ENCODE assay signal across 14 cellular contexts in genomic region chr1:7856345-7856744, GRCh38. TPM values are rescaled to one million over a fixed set of nuclear protein-coding genes. Genes with fewer than 3 reads are reported as not detected.
DNase-seq lines count a peak whose midpoint lies in the region; ATAC-seq and TF ChIP-seq lines count a peak whose summit lies in the region.
"Had no signal": no experiment of that assay in that cellular context is flagged by ENCODE, and none has a peak within 500 bp of the region (broad histone marks: within the 10 kb centered on the region; RNA-seq: fewer than 3 reads in every experiment).

No MANE protein-coding gene starts in this region.

- no peak overlapping the region for H2AK5ac ChIP-seq in H9 (ENCODE audit: insufficient read length, low read length)

- H3K36me3 Mint-ChIP-seq in natural killer cell treated with Interleukin-12 subunit alpha and Interleukin-12 subunit beta and Interleukin-15 and Interleukin-18, amount 100 ng/mL, for 72 hours = no peaks in the 10 kb centered on the region
- H3K36me3 Mint-ChIP-seq in H9 (ENCODE audit: insufficient read depth in 1 of 3, low read depth in 3 of 3) = no peaks in the 10 kb centered on the region
- H3K36me3 Mint-ChIP-seq: activated CD4-positive, alpha-beta memory T cell treated with anti-CD3 and anti-CD28 coated beads for 36 hours had no signal

- DNase-seq in MV-4-11 (lab: John Stamatoyannopoulos, UW) (peak; percentile 61), colonic mucosa (peak; percentile 22), PC-9 (no peak), MG63 (no peak), H9 (no peak)
- DNase-seq in natural killer cell treated with Interleukin-12 subunit alpha and Interleukin-12 subunit beta and Interleukin-15 and Interleukin-18, amount 100 ng/mL, for 72 hours (ENCODE audit: low spot score) = no peak
- DNase-seq: activated CD4-positive, alpha-beta memory T cell treated with anti-CD3 and anti-CD28 coated beads for 36 hours; left colon; NCI-H2029; uterus had no signal

- intact Hi-C loops in colonic mucosa (cut with DNase I) (no loop called here), PC-9 (cut with micrococcal nuclease; ENCODE audit: unreplicated experiment) (no loop called here)

- H2BK12ac ChIP-seq in H9 (ENCODE audit: insufficient read length, low read depth, low read length) = no peak overlapping the region

- no peaks in the 10 kb centered on the region for H3K23me2 ChIP-seq in H9 (ENCODE audit: insufficient read length, low read depth, low read length, poor library complexity, severe bottlenecking)

- no peaks in the 10 kb centered on the region for H3K79me1 ChIP-seq in H9 (ENCODE audit: insufficient read depth, low read depth, low read length, poor library complexity, severe bottlenecking)

- H3K4me2 ChIP-seq in DOHH2 (ENCODE audit: low read length) = 0 out of 2 replicates have a peak overlapping the region, but pooled peaks have one; percentile 33
- H3K4me2 ChIP-seq in PC-9 = no peak overlapping the region
- no peak overlapping the region for H3K4me2 ChIP-seq in H9 (ENCODE audit: insufficient read depth, insufficient read length, low read length)

- H3K4me1 Mint-ChIP-seq in natural killer cell treated with Interleukin-12 subunit alpha and Interleukin-12 subunit beta and Interleukin-15 and Interleukin-18, amount 100 ng/mL, for 72 hours (ENCODE audit: low read depth in 2 of 2) = peaks cover 4 to 8% of the 10 kb centered on the region in 2 donors
- H3K4me1 Mint-ChIP-seq in H9 = peaks cover 14 to 16% of the 10 kb centered on the region in 2 experiments

- H3K27ac Mint-ChIP-seq in natural killer cell treated with Interleukin-12 subunit alpha and Interleukin-12 subunit beta and Interleukin-15 and Interleukin-18, amount 100 ng/mL, for 72 hours = peak overlapping the region in 1 of 2 donors; percentile 4
- H3K27ac Mint-ChIP-seq in H9 = no peak overlapping the region
- H3K27ac Mint-ChIP-seq: activated CD4-positive, alpha-beta memory T cell treated with anti-CD3 and anti-CD28 coated beads for 36 hours had no signal

- H3K36me3 ChIP-seq in DOHH2 (ENCODE audit: control insufficient read depth, low read length) (no peaks in the 10 kb centered on the region), colonic mucosa (no peaks in the 10 kb centered on the region), PC-9 (ENCODE audit: low read depth) (no peaks in the 10 kb centered on the region), MG63 (no peaks in the 10 kb centered on the region)
- H3K36me3 ChIP-seq: uterus had no signal

- no TSS peak for BruUV-seq in PC-9 (replicated peaks; lab: Mats Ljungman, UMichigan)

- TF ChIP-seq CTCF in DOHH2 (IDR thresholded peaks at IDR 0.05; ENCODE audit: low read depth, low read length, poor library complexity, severe bottlenecking) = no peak
- no peak for TF ChIP-seq CTCF in colonic mucosa (IDR thresholded peaks at IDR 0.05)
- no peak for TF ChIP-seq CTCF in PC-9 (conservative IDR thresholded peaks at IDR 0.05)
- no peak; the same call in 2 of the 3 replicates for TF ChIP-seq CTCF in H9 (conservative IDR thresholded peaks at IDR 0.05)

- no peaks in the 10 kb centered on the region for H4K20me1 ChIP-seq in DOHH2 (ENCODE audit: control insufficient read depth, insufficient read depth, low read depth, low read length)
- H4K20me1 ChIP-seq in PC-9 (ENCODE audit: insufficient read depth) = no peaks in the 10 kb centered on the region
- H4K20me1 ChIP-seq in H9 (ENCODE audit: control insufficient read depth, insufficient read depth, insufficient read length) = no peaks in the 10 kb centered on the region

- H3K27ac ChIP-seq in DOHH2 (ENCODE audit: low read depth, low read length) (no peak overlapping the region), colonic mucosa (no peak overlapping the region), PC-9 (no peak overlapping the region), H9 (ENCODE audit: insufficient read length, low read depth, low read length) (no peak overlapping the region)
- H3K27ac ChIP-seq: epithelial cell of prostate, RWPE1, uterus had no signal

- no peak overlapping the region for H3K4ac ChIP-seq in H9 (ENCODE audit: low read depth, low read length)

- H3K9ac ChIP-seq in colonic mucosa (ENCODE audit: low read depth in 2 of 2, low read length in 2 of 2) = no peak overlapping the region
- no peak overlapping the region for H3K9ac ChIP-seq in H9 (ENCODE audit: extremely low read depth, insufficient read length, low read length)

- H2BK120ac ChIP-seq in H9 (ENCODE audit: low read depth, low read length, poor library complexity, severe bottlenecking) = no peak overlapping the region

- H3K14ac ChIP-seq in H9 (ENCODE audit: insufficient read depth, low read length) = no peak overlapping the region; the same call in 1 of the 2 replicates

- ATAC-seq in natural killer cell treated with Interleukin-12 subunit alpha and Interleukin-12 subunit beta and Interleukin-15 and Interleukin-18, amount 100 ng/mL, for 72 hours = peak in 1 of 2 donors; percentile 48
- ATAC-seq in GM18498 (IDR thresholded peaks at IDR 0.05; ENCODE audit: unreplicated experiment) = no peak
- ATAC-seq: left colon had no signal

- no CpG with 5 or more reads among the region's 15 CpGs for WGBS in H9 (ENCODE audit: extremely low coverage, insufficient read length, low lambda C conversion rate)

- no peaks in the 10 kb centered on the region for H3K9me2 ChIP-seq in DOHH2 (replicated peaks; ENCODE audit: control insufficient read depth, low read length)
- no peaks in the 10 kb centered on the region for H3K9me2 ChIP-seq in PC-9 (ENCODE audit: insufficient read depth)

- H3K9me3 ChIP-seq in DOHH2 (ENCODE audit: control insufficient read depth, insufficient read depth, low read length) = no peaks in the 10 kb centered on the region
- no peaks in the 10 kb centered on the region for H3K9me3 ChIP-seq in colonic mucosa
- H3K9me3 ChIP-seq in PC-9 (ENCODE audit: insufficient read depth, low read depth) = no peaks in the 10 kb centered on the region
- no peaks in the 10 kb centered on the region for H3K9me3 ChIP-seq in MG63
- no peaks in the 10 kb centered on the region for H3K9me3 ChIP-seq in H9 (ENCODE audit: control insufficient read depth, low read depth, low read length)
- H3K9me3 ChIP-seq: uterus had no signal

- CTCF ChIA-PET in PC-9 (lab: Charles Lee) = no interaction called here

- H2AFZ ChIP-seq in PC-9 = no peak overlapping the region
- H2AFZ ChIP-seq in H9 (ENCODE audit: low read length) = no peak overlapping the region

- H3K9me3 Mint-ChIP-seq in natural killer cell treated with Interleukin-12 subunit alpha and Interleukin-12 subunit beta and Interleukin-15 and Interleukin-18, amount 100 ng/mL, for 72 hours = no peaks in the 10 kb centered on the region
- H3K9me3 Mint-ChIP-seq in H9 = no peaks in the 10 kb centered on the region
- H3K9me3 Mint-ChIP-seq: activated CD4-positive, alpha-beta memory T cell treated with anti-CD3 and anti-CD28 coated beads for 36 hours had no signal

- H3T11ph ChIP-seq in H9 (ENCODE audit: low read length) = no peak overlapping the region

- H3K18ac ChIP-seq in H9 (ENCODE audit: insufficient read length, low read depth, low read length) = no peak overlapping the region

- H2BK20ac ChIP-seq in H9 (ENCODE audit: low read depth, low read length, poor library complexity, severe bottlenecking) = no peak overlapping the region

- H3K56ac ChIP-seq in H9 (ENCODE audit: insufficient read length, low read depth, low read length) = no peak overlapping the region

- no peak overlapping the region for H4K5ac ChIP-seq in H9 (ENCODE audit: insufficient read length, low read depth, low read length)

- H2BK5ac ChIP-seq in H9 (ENCODE audit: insufficient read length, low read length) = no peak overlapping the region

- no peaks in the 10 kb centered on the region for H3K27me3 Mint-ChIP-seq in natural killer cell treated with Interleukin-12 subunit alpha and Interleukin-12 subunit beta and Interleukin-15 and Interleukin-18, amount 100 ng/mL, for 72 hours
- H3K27me3 Mint-ChIP-seq in H9 (ENCODE audit: low read depth) = peaks cover 1% of the 10 kb centered on the region

- H3F3A ChIP-seq in DOHH2 (ENCODE audit: control insufficient read depth, insufficient read depth) (no peaks in the 10 kb centered on the region), PC-9 (ENCODE audit: insufficient read depth, low read depth) (no peaks in the 10 kb centered on the region)

- peak overlapping the region; percentile 1 for H3K4me3 Mint-ChIP-seq in natural killer cell treated with Interleukin-12 subunit alpha and Interleukin-12 subunit beta and Interleukin-15 and Interleukin-18, amount 100 ng/mL, for 72 hours
- H3K4me3 Mint-ChIP-seq in H9 = no peak overlapping the region
- H3K4me3 Mint-ChIP-seq: activated CD4-positive, alpha-beta memory T cell treated with anti-CD3 and anti-CD28 coated beads for 36 hours had no signal

- H3K4me3 ChIP-seq in DOHH2 (ENCODE audit: low read length) (no peak overlapping the region), colonic mucosa (no peak overlapping the region), PC-9 (no peak overlapping the region), MG63 (no peak overlapping the region)
- H3K4me3 ChIP-seq: uterus had no signal

- H2BK15ac ChIP-seq in H9 (ENCODE audit: low read depth, low read length) = no peak overlapping the region

- H3K79me2 ChIP-seq in DOHH2 (ENCODE audit: control insufficient read depth, low read length) = no peaks in the 10 kb centered on the region
- no peaks in the 10 kb centered on the region for H3K79me2 ChIP-seq in PC-9 (ENCODE audit: low read depth)
- H3K79me2 ChIP-seq in H9 (ENCODE audit: insufficient read depth, low read length) = no peaks in the 10 kb centered on the region

- no peak overlapping the region for H4K8ac ChIP-seq in H9 (replicated peaks; ENCODE audit: insufficient read length, low read depth, low read length)

- POLR2A ChIA-PET in PC-9 (lab: Charles Lee; ENCODE audit: unreplicated experiment) = no interaction called here

- no peak overlapping the region for H4K91ac ChIP-seq in H9 (ENCODE audit: insufficient read length, low read depth, low read length)

- H3K4me1 ChIP-seq in DOHH2 (ENCODE audit: control insufficient read depth, low read length) (peaks cover 8% of the 10 kb centered on the region), colonic mucosa (no peaks in the 10 kb centered on the region), PC-9 (replicated peaks; ENCODE audit: insufficient read depth) (no peaks in the 10 kb centered on the region), H9 (ENCODE audit: insufficient read depth, low read length) (no peaks in the 10 kb centered on the region)
- H3K4me1 ChIP-seq: uterus had no signal

- H3K27me3 ChIP-seq in DOHH2 (ENCODE audit: control insufficient read depth, low read length) (no peaks in the 10 kb centered on the region), colonic mucosa (no peaks in the 10 kb centered on the region), PC-9 (ENCODE audit: insufficient read depth, low read depth) (no peaks in the 10 kb centered on the region), MG63 (no peaks in the 10 kb centered on the region), H9 (ENCODE audit: insufficient read depth, low read length) (no peaks in the 10 kb centered on the region)
- H3K27me3 ChIP-seq: uterus had no signal

- H3K23ac ChIP-seq in H9 (ENCODE audit: insufficient read length, low read depth, low read length) = no peak overlapping the region

RNA-seq across cellular contexts. Expression of gene UTS2, which starts 3.5 kb away (rescaled TPM):
- total RNA-seq in colonic mucosa (under 1 TPM in 1 of 2 donors, not detected in 1; 0.20 TPM), PC-9 (2021) (12.8 and 23.8 TPM in 2 replicates), H9 (2021) (not detected in 2 replicates)
- under 1 TPM; 0.70 to 0.78 TPM for total RNA-seq in natural killer cell treated with Interleukin-12 subunit alpha and Interleukin-12 subunit beta and Interleukin-15 and Interleukin-18, amount 100 ng/mL, for 72 hours
- not detected in 2 replicates for total RNA-seq in MG63 (2014; rRNA removed; shearing (Covaris generic); ENCODE audit: low replicate concordance)
- total RNA-seq: activated CD4-positive, alpha-beta memory T cell treated with anti-CD3 and anti-CD28 coated beads for 36 hours; left colon; uterus had no signal

Comparison
In these comparisons a context has a peak if more than half of its experiments do, and no peak if none do; other contexts are left out.
1. DNase-seq: peak in MV-4-11 (single experiment) and colonic mucosa (single experiment); none in natural killer cell treated with Interleukin-12 subunit alpha and Interleukin-12 subunit beta and Interleukin-15 and Interleukin-18, amount 100 ng/mL, for 72 hours (single experiment), PC-9 (0 of 2), MG63 (single experiment) and H9 (single experiment).